Comparison of ENCODE assay signal across 26 cellular contexts in genomic region chr7:40714338-40715052, GRCh38.
DNase-seq lines count a peak whose midpoint lies in the region; ATAC-seq and TF ChIP-seq lines count a peak whose summit lies in the region.
"Had no signal": no experiment of that assay in that cellular context is flagged by ENCODE, and none has a peak within 500 bp of the region (broad histone marks: within the 10 kb centered on the region; RNA-seq: fewer than 3 reads in every experiment).

No MANE protein-coding gene starts in this region.

- peak; percentile 83 for DNase-seq in EH (ENCODE audit: low read depth)
- peak; percentile 76 for DNase-seq in adipocyte (ENCODE audit: low read depth)
- DNase-seq in fibroblast of peridontal ligament (ENCODE audit: extremely low read depth), result peak; percentile 82
- no peak for DNase-seq in smooth muscle cell (lab: John Stamatoyannopoulos, UW; ENCODE audit: unreplicated experiment)
- no peak for DNase-seq in naive thymus-derived CD8-positive, alpha-beta T cell
- DNase-seq in T-helper 9 cell, result no peak
- DNase-seq: activated CD4-positive, alpha-beta T cell treated with anti-CD3 and anti-CD28 coated beads for 1 hour; activated CD8-positive, alpha-beta T cell treated with anti-CD3 and anti-CD28 coated beads, Interleukin-2, amount 10 ng/mL, durations not matched to agents 7 days and 5 days; activated gamma-delta T cell; caudate nucleus; CD4-positive, alpha-beta memory T cell; GF-D8; NCI-H1092; NCI-H187 treated with DMSO at 0.1 percent for 48 hours; NCI-H2227 treated with DMSO at 0.1 percent for 48 hours; NCI-H82; occipital lobe; retina; stomach; SW 1271; upper lobe of right lung had no signal

- no peaks in the 10 kb centered on the region for H3K36me3 Mint-ChIP-seq in naive thymus-derived CD8-positive, alpha-beta T cell
- H3K36me3 Mint-ChIP-seq: CD4-positive, alpha-beta memory T cell had no signal

- H3K27me3 ChIP-seq in adipocyte (replicated peaks; ENCODE audit: control insufficient read depth, insufficient read depth, low read length) (no peaks in the 10 kb centered on the region), smooth muscle cell (ENCODE audit: low read depth) (no peaks in the 10 kb centered on the region)
- H3K27me3 ChIP-seq: gastroesophageal sphincter, stomach, upper lobe of right lung had no signal

- peaks cover 0 to 4% (median 0%) of the 10 kb centered on the region in 9 donors for H3K9me3 Mint-ChIP-seq in naive thymus-derived CD8-positive, alpha-beta T cell

- POLR2A ChIA-PET in naive thymus-derived CD8-positive, alpha-beta T cell (lab: Charles Lee), result no interaction called here

- H3K4me3 ChIP-seq in adipocyte (ENCODE audit: low read length), result no peak overlapping the region
- H3K4me3 ChIP-seq in smooth muscle cell, result no peak overlapping the region
- H3K4me3 ChIP-seq: gastroesophageal sphincter, lung, stomach, upper lobe of right lung had no signal

- H3K4me2 ChIP-seq in smooth muscle cell, result no peak overlapping the region

- peaks cover 0 to 10% (median 0%) of the 10 kb centered on the region in 5 donors for H3K27me3 Mint-ChIP-seq in naive thymus-derived CD8-positive, alpha-beta T cell
- H3K27me3 Mint-ChIP-seq: CD4-positive, alpha-beta memory T cell had no signal

- H2AFZ ChIP-seq in smooth muscle cell (ENCODE audit: low read depth), result no peak overlapping the region

- ATAC-seq in HG02885 (IDR thresholded peaks at IDR 0.05; ENCODE audit: poor library complexity, unreplicated experiment), result no peak
- no peak for ATAC-seq in naive thymus-derived CD8-positive, alpha-beta T cell
- ATAC-seq: activated CD8-positive, alpha-beta T cell treated with anti-CD3 and anti-CD28 coated beads, Interleukin-2, amount 10 ng/mL, durations not matched to agents 7 days and 5 days; gastroesophageal sphincter; Right ventricle myocardium inferior; upper lobe of right lung had no signal

- no peaks in the 10 kb centered on the region for H3K79me2 ChIP-seq in smooth muscle cell (ENCODE audit: low read depth)

- no peaks in the 10 kb centered on the region for H3K4me1 Mint-ChIP-seq in naive thymus-derived CD8-positive, alpha-beta T cell
- H3K4me1 Mint-ChIP-seq: CD4-positive, alpha-beta memory T cell had no signal

- no peak overlapping the region for H3K4me3 Mint-ChIP-seq in naive thymus-derived CD8-positive, alpha-beta T cell
- H3K4me3 Mint-ChIP-seq: activated CD8-positive, alpha-beta T cell treated with anti-CD3 and anti-CD28 coated beads, Interleukin-2, amount 10 ng/mL, durations not matched to agents 7 days and 5 days; CD4-positive, alpha-beta memory T cell had no signal

- peak overlapping the region; percentile 48 for H3K27ac ChIP-seq in smooth muscle cell (ENCODE audit: low read depth)
- H3K27ac ChIP-seq: epithelial cell of prostate, gastroesophageal sphincter, stomach, upper lobe of right lung had no signal

- peaks cover 5% of the 10 kb centered on the region for H3F3A ChIP-seq in smooth muscle cell (ENCODE audit: low read depth)

- H3K36me3 ChIP-seq in adipocyte (ENCODE audit: control insufficient read depth, insufficient read depth, low read length, severe bottlenecking) (no peaks in the 10 kb centered on the region), smooth muscle cell (ENCODE audit: low read depth) (no peaks in the 10 kb centered on the region)
- H3K36me3 ChIP-seq: gastroesophageal sphincter, stomach, upper lobe of right lung had no signal

- 89% methylated on average over 2 of the region's 2 CpGs for WGBS in smooth muscle cell (ENCODE audit: low lambda C conversion rate)

- H4K20me1 ChIP-seq in smooth muscle cell (ENCODE audit: low read depth), result no peaks in the 10 kb centered on the region

- H3K27ac Mint-ChIP-seq in naive thymus-derived CD8-positive, alpha-beta T cell, result no peak overlapping the region
- H3K27ac Mint-ChIP-seq: activated CD8-positive, alpha-beta T cell treated with anti-CD3 and anti-CD28 coated beads, Interleukin-2, amount 10 ng/mL, durations not matched to agents 7 days and 5 days; CD4-positive, alpha-beta memory T cell had no signal

- peak overlapping the region; percentile 33 for H3K9ac ChIP-seq in adipocyte (ENCODE audit: low read length)
- no peak overlapping the region for H3K9ac ChIP-seq in smooth muscle cell (ENCODE audit: low read depth)

- H3K4me1 ChIP-seq in adipocyte (ENCODE audit: control insufficient read depth, insufficient read depth, low read length) (peaks cover 52% of the 10 kb centered on the region), smooth muscle cell (ENCODE audit: low read depth) (peaks cover 19% of the 10 kb centered on the region)
- H3K4me1 ChIP-seq: upper lobe of right lung had no signal

- H3K9me3 ChIP-seq in adipocyte (ENCODE audit: control insufficient read depth, low read length), result no peaks in the 10 kb centered on the region
- H3K9me3 ChIP-seq in smooth muscle cell (replicated peaks; ENCODE audit: low read depth), result no peaks in the 10 kb centered on the region
- H3K9me3 ChIP-seq: gastroesophageal sphincter, stomach, upper lobe of right lung had no signal

- no peak for TF ChIP-seq CTCF in smooth muscle cell (IDR thresholded peaks at IDR 0.05; ENCODE audit: borderline replicate concordance, insufficient read depth, poor library complexity, severe bottlenecking)

Comparison
In these comparisons a context has a peak if more than half of its experiments do, and no peak if none do; other contexts are left out.
1. DNase-seq: peak in EH (single experiment), adipocyte (single experiment) and fibroblast of peridontal ligament (single experiment); none in smooth muscle cell (single experiment), naive thymus-derived CD8-positive, alpha-beta T cell (0 of 10) and T-helper 9 cell (single experiment).